ENCODE assay signal across 9 cellular contexts in genomic region chr11:120357620-120358019, GRCh38.
"Had no signal": no experiment of that assay in that cellular context is flagged by ENCODE, and none has a peak within 500 bp of the region (broad histone marks: within the 10 kb centered on the region; RNA-seq: fewer than 3 reads in every experiment).

No MANE protein-coding gene starts in this region.

- DNase-seq: GM23248, GOT3, H7, HFFc6, IMR-90 had no signal

- H3K9me3 ChIP-seq: HAP-1 had no signal

- H3K36me3 ChIP-seq: HAP-1 had no signal

- H3K27ac Mint-ChIP-seq: HFFc6 had no signal

- H3K9ac ChIP-seq: GM23248 had no signal

- H3K4me3 Mint-ChIP-seq: HFFc6 had no signal

- H3K27ac ChIP-seq: GM23248, HL-60 had no signal

- H2AFZ ChIP-seq: GM23248 had no signal

- ATAC-seq: HCT116, K562 had no signal

- H3K4me3 ChIP-seq: GM23248, HAP-1, K562 had no signal
